ENCODE assay signal across 21 cellular contexts in genomic region chr5:74384851-74385250, GRCh38.
DNase-seq lines count a peak whose midpoint lies in the region; ATAC-seq and TF ChIP-seq lines count a peak whose summit lies in the region.
"Had no signal": no experiment of that assay in that cellular context is flagged by ENCODE, and none has a peak within 500 bp of the region (broad histone marks: within the 10 kb centered on the region; RNA-seq: fewer than 3 reads in every experiment).

No MANE protein-coding gene starts in this region.

- H3K4me1 Mint-ChIP-seq in brain (peaks cover 43% of the 10 kb centered on the region), T-cell (no peaks in the 10 kb centered on the region)

- H3K27me3 ChIP-seq in left lung, result no peaks in the 10 kb centered on the region
- H3K27me3 ChIP-seq: brain microvascular endothelial cell, transverse colon had no signal

- H3K27me3 Mint-ChIP-seq in brain (peaks cover 2% of the 10 kb centered on the region), T-cell (peaks cover 5 to 6% of the 10 kb centered on the region in 2 donors)

- intact Hi-C loops in left lung (cut with DNase I), result no loop called here

- no peak for ATAC-seq in T-cell (replicated peaks in 1 of 4)
- ATAC-seq in left lung, result no peak
- ATAC-seq: left lobe of liver had no signal

- TF ChIP-seq CTCF in brain (conservative IDR thresholded peaks at IDR 0.05) (no peak), left lung (IDR thresholded peaks at IDR 0.05) (no peak)

- H3K27ac ChIP-seq in left lung, result no peak overlapping the region
- H3K27ac ChIP-seq: 22Rv1, brain microvascular endothelial cell, transverse colon had no signal

- peaks cover 7 to 18% of the 10 kb centered on the region in 2 donors for H3K4me1 ChIP-seq in left lung

- CTCF ChIA-PET in T-cell (lab: Charles Lee), result no interaction called here

- DNase-seq in NCI-H1105 treated with DMSO at 0.1 percent for 48 hours (lab: John Stamatoyannopoulos, UW) (peak; percentile 51), NCI-H1105 (lab: John Stamatoyannopoulos, UW) (no peak), NCI-H446 treated with DMSO at 0.1 percent for 48 hours (lab: John Stamatoyannopoulos, UW) (peak; percentile 68), renal cortical epithelial cell (ENCODE audit: low read depth) (peak; percentile 68), cerebellum (ENCODE audit: low spot score) (no peak), T-cell (no peak), left lung (no peak)
- DNase-seq: activated CD4-positive, alpha-beta T cell treated with anti-CD3 and anti-CD28 coated beads for 48 hours; activated naive CD4-positive, alpha-beta T cell treated with Interleukin-2 at 50 U/mL for 16 hours; activated T-cell treated with anti-CD3 and anti-CD28 coated beads for 4 hours; brain microvascular endothelial cell; HFFc6; NCI-H2107; posterior cingulate gyrus; SHP77 treated with DMSO at 0.1 percent for 48 hours; stimulated activated naive CD4-positive, alpha-beta T cell; T1000; transverse colon had no signal

- H3K27ac Mint-ChIP-seq in brain (peak overlapping the region in 3 of 5 experiments; percentile 52 to 87 (median 63)), T-cell (no peak overlapping the region)
- H3K27ac Mint-ChIP-seq: HFFc6 had no signal

- H3K4me3 ChIP-seq in left lung, result no peak overlapping the region
- H3K4me3 ChIP-seq: transverse colon had no signal

- no peaks in the 10 kb centered on the region for H3K36me3 ChIP-seq in left lung
- H3K36me3 ChIP-seq: brain microvascular endothelial cell, transverse colon had no signal

- POLR2A ChIA-PET in T-cell (lab: Charles Lee), result no interaction called here

- peak overlapping the region in 1 of 5 experiments; percentile 15 for H3K4me3 Mint-ChIP-seq in brain
- no peak overlapping the region for H3K4me3 Mint-ChIP-seq in T-cell
- H3K4me3 Mint-ChIP-seq: HFFc6 had no signal

- H3K9me3 ChIP-seq in left lung, result no peaks in the 10 kb centered on the region
- H3K9me3 ChIP-seq: transverse colon had no signal

- no peaks in the 10 kb centered on the region for H3K36me3 Mint-ChIP-seq in brain
- H3K36me3 Mint-ChIP-seq in T-cell, result no peaks in the 10 kb centered on the region

- H3K9me3 Mint-ChIP-seq in brain (peaks cover 0 to 6% (median 2%) of the 10 kb centered on the region in 5 experiments), T-cell (no peaks in the 10 kb centered on the region)
- H3K9me3 Mint-ChIP-seq: HFFc6 had no signal

Comparison
In these comparisons a context has a peak if more than half of its experiments do, and no peak if none do; other contexts are left out.
1. DNase-seq: peak in NCI-H1105 treated with DMSO at 0.1 percent for 48 hours (single experiment), NCI-H446 treated with DMSO at 0.1 percent for 48 hours (single experiment) and renal cortical epithelial cell (single experiment); none in NCI-H1105 (single experiment), cerebellum (single experiment), T-cell (0 of 34) and left lung (0 of 2).
2. H3K27ac Mint-ChIP-seq: peak in brain (3 of 5); none in T-cell (0 of 2).